ENCODE assay signal across 1 cellular context in genomic region chr2:95343429-95344207, GRCh38.
TF ChIP-seq lines count a peak whose summit lies in the region.

No MANE protein-coding gene starts in this region.

TF ChIP-seq in HepG2, 621 proteins besides CTCF, POLR2A, EP300 and RAD21:
- TF ChIP-seq ZBTB3 (CRISPR knock-in tag; IDR thresholded peaks at IDR 0.05; ENCODE audit: borderline replicate concordance, low read depth) = no peak
- no peak for TF ChIP-seq POLR2G (IDR thresholded peaks at IDR 0.05; ENCODE audit: low read depth, low read length)
- TF ChIP-seq ZNF205 (CRISPR knock-in tag; IDR thresholded peaks at IDR 0.05) = no peak
- no peak for TF ChIP-seq SOX6 (IDR thresholded peaks at IDR 0.05)
- TF ChIP-seq SOX6 (CRISPR knock-in tag; IDR thresholded peaks at IDR 0.05) = no peak
- TF ChIP-seq ZNF550 (CRISPR knock-in tag; IDR thresholded peaks at IDR 0.05; ENCODE audit: borderline replicate concordance) = no peak
- TF ChIP-seq, protein P1, sequence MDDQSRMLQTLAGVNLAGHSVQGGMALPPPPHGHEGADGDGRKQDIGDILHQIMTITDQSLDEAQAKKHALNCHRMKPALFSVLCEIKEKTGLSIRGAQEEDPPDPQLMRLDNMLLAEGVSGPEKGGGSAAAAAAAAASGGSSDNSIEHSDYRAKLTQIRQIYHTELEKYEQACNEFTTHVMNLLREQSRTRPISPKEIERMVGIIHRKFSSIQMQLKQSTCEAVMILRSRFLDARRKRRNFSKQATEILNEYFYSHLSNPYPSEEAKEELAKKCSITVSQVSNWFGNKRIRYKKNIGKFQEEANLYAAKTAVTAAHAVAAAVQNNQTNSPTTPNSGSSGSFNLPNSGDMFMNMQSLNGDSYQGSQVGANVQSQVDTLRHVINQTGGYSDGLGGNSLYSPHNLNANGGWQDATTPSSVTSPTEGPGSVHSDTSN (CRISPR knock-in tag; IDR thresholded peaks at IDR 0.05; ENCODE audit: borderline replicate concordance) = no peak
- TF ChIP-seq HCFC1 (IDR thresholded peaks at IDR 0.05; ENCODE audit: low read depth, low read length) = no peak
- no peak for TF ChIP-seq ZNF629 (CRISPR knock-in tag; conservative IDR thresholded peaks at IDR 0.05)
- no peak for TF ChIP-seq JUNB (CRISPR knock-in tag; IDR thresholded peaks at IDR 0.05; ENCODE audit: borderline replicate concordance)
- TF ChIP-seq ZFP1 (CRISPR knock-in tag; IDR thresholded peaks at IDR 0.05) = no peak
- TF ChIP-seq NFKB2 (CRISPR knock-in tag; IDR thresholded peaks at IDR 0.05; ENCODE audit: borderline replicate concordance) = no peak
- no peak for TF ChIP-seq RFX5 (IDR thresholded peaks at IDR 0.05; ENCODE audit: low read depth, low read length)
- TF ChIP-seq BCL3 (CRISPR knock-in tag; IDR thresholded peaks at IDR 0.05) = no peak
- no peak for TF ChIP-seq NONO (IDR thresholded peaks at IDR 0.05)
- TF ChIP-seq NONO (CRISPR knock-in tag; conservative IDR thresholded peaks at IDR 0.05) = no peak
- TF ChIP-seq CENPT (CRISPR knock-in tag; IDR thresholded peaks at IDR 0.05; ENCODE audit: low read depth) = no peak
